Comparison of ENCODE assay signal across 20 cellular contexts in genomic region chr13:20424559-20424852, GRCh38.
"Had no signal": no experiment of that assay in that cellular context is flagged by ENCODE, and none has a peak within 500 bp of the region (broad histone marks: within the 10 kb centered on the region; RNA-seq: fewer than 3 reads in every experiment).

No MANE protein-coding gene starts in this region.

- H3K27me3 Mint-ChIP-seq: activated CD4-positive, alpha-beta T cell treated with anti-CD3 and anti-CD28 coated beads, Interleukin-2, amount 10 ng/mL, durations not matched to agents 7 days and 5 days; activated CD8-positive, alpha-beta memory T cell treated with anti-CD3 and anti-CD28 coated beads, Interleukin-2, amount 10 ng/mL, durations not matched to agents 7 days and 5 days; activated CD8-positive, alpha-beta T cell treated with anti-CD3 and anti-CD28 coated beads for 36 hours; activated naive CD8-positive, alpha-beta T cell treated with anti-CD3 and anti-CD28 coated beads for 36 hours; memory B cell had no signal

- H3K27ac Mint-ChIP-seq: activated CD4-positive, alpha-beta T cell treated with anti-CD3 and anti-CD28 coated beads, Interleukin-2, amount 10 ng/mL, durations not matched to agents 7 days and 5 days; activated CD8-positive, alpha-beta memory T cell treated with anti-CD3 and anti-CD28 coated beads, Interleukin-2, amount 10 ng/mL, durations not matched to agents 7 days and 5 days; activated CD8-positive, alpha-beta T cell treated with anti-CD3 and anti-CD28 coated beads for 36 hours; activated naive CD8-positive, alpha-beta T cell treated with anti-CD3 and anti-CD28 coated beads for 36 hours; memory B cell; T-helper 2 cell treated with Interferon-gamma antibody and Interleukin-4, amounts not matched to agents 5 μg/mL and 100 μg/mL, for 36 hours had no signal

- H3K4me1 ChIP-seq: body of pancreas, psoas muscle had no signal

- H3K36me3 ChIP-seq: right atrium auricular region, thyroid gland, WERI-Rb-1 had no signal

- H3K4me3 ChIP-seq: body of pancreas, gastroesophageal sphincter, heart left ventricle, psoas muscle, right atrium auricular region, thyroid gland had no signal

- H3K9me3 Mint-ChIP-seq: activated CD4-positive, alpha-beta T cell treated with anti-CD3 and anti-CD28 coated beads, Interleukin-2, amount 10 ng/mL, durations not matched to agents 7 days and 5 days; activated CD8-positive, alpha-beta T cell treated with anti-CD3 and anti-CD28 coated beads for 36 hours; memory B cell; T-helper 2 cell treated with Interferon-gamma antibody and Interleukin-4, amounts not matched to agents 5 μg/mL and 100 μg/mL, for 36 hours had no signal

- H3K4me3 Mint-ChIP-seq: activated CD4-positive, alpha-beta T cell treated with anti-CD3 and anti-CD28 coated beads, Interleukin-2, amount 10 ng/mL, durations not matched to agents 7 days and 5 days; activated CD8-positive, alpha-beta memory T cell treated with anti-CD3 and anti-CD28 coated beads, Interleukin-2, amount 10 ng/mL, durations not matched to agents 7 days and 5 days; activated CD8-positive, alpha-beta T cell treated with anti-CD3 and anti-CD28 coated beads for 36 hours; activated naive CD8-positive, alpha-beta T cell treated with anti-CD3 and anti-CD28 coated beads for 36 hours; memory B cell; T-helper 2 cell treated with Interferon-gamma antibody and Interleukin-4, amounts not matched to agents 5 μg/mL and 100 μg/mL, for 36 hours had no signal

- DNase-seq: activated CD4-positive, alpha-beta T cell treated with anti-CD3 and anti-CD28 coated beads, Interleukin-2, amount 10 ng/mL, durations not matched to agents 7 days and 5 days; activated CD4-positive, CD25-positive, alpha-beta regulatory T cell treated with anti-CD3 and anti-CD28 coated beads, Interleukin-2, amount 50 U/mL, for 72 hours; activated CD8-positive, alpha-beta memory T cell treated with anti-CD3 and anti-CD28 coated beads, Interleukin-2, amount 10 ng/mL, durations not matched to agents 7 days and 5 days; activated CD8-positive, alpha-beta T cell treated with anti-CD3 and anti-CD28 coated beads for 36 hours; activated naive CD8-positive, alpha-beta T cell treated with anti-CD3 and anti-CD28 coated beads for 36 hours; activated T-cell treated with anti-CD3 and anti-CD28 coated beads for 4 hours; amygdala; body of pancreas; left ventricle myocardium superior; psoas muscle; stimulated activated CD4-positive, alpha-beta T cell treated with anti-CD3 and anti-CD28 coated beads, Interleukin-4, amount 100 ng/mL, for 24 hours; stimulated activated naive CD4-positive, alpha-beta T cell treated with Interleukin-2 at 50 U/mL for 16 hours; thyroid gland; WERI-Rb-1 had no signal

- H3K27me3 ChIP-seq: body of pancreas, gastroesophageal sphincter, heart left ventricle, right atrium auricular region, thyroid gland had no signal

- H3K9me3 ChIP-seq: body of pancreas, gastroesophageal sphincter, heart left ventricle, psoas muscle, right atrium auricular region, thyroid gland had no signal

- H3K27ac ChIP-seq: body of pancreas, epithelial cell of prostate, gastroesophageal sphincter, psoas muscle, right atrium auricular region, thyroid gland, WERI-Rb-1 had no signal

- ATAC-seq: activated CD8-positive, alpha-beta memory T cell treated with anti-CD3 and anti-CD28 coated beads, Interleukin-2, amount 10 ng/mL, durations not matched to agents 7 days and 5 days; activated CD8-positive, alpha-beta T cell treated with anti-CD3 and anti-CD28 coated beads for 36 hours; body of pancreas; gastroesophageal sphincter; heart left ventricle; left ventricle myocardium superior; psoas muscle had no signal
